Comparison of ENCODE assay signal across 9 cellular contexts in the genomic region with DNA sequence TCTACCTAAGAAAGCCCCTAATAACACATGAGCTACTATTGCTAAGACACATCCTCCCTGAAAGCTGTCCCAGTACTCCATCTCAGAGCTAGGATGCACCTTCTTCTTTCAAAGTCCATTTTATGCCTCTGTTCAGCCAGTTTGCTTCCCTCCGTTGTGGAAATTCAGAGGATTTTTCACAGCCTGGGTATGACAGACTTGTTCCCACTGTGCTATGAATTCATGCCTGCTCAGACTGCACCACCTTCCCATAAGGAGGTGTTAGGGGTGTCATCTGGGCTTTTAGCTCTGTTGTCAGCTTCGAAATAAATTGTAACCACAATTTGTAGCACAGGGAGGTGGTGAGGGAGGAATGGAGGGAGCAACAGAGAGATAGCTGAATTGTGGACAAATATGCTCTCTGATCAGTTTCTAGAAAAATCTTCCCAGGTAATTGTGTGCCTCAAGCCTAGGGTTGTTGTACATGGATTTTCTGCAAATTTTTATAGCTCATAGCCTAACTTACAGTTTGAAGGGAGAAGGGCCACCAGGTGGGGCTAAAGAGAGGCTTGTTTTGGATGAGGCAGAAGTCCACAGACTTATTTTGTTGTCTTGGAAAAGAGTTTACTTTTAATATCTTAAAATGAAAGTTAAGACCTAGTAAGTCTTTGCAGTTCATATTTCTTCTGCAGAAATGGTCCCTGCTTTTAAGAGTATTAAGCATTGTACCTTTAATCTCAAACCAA.
DNase-seq lines count a peak whose midpoint lies in the region; ATAC-seq, FAIRE-seq and TF ChIP-seq lines count a peak whose summit lies in the region.
"Had no signal": no experiment of that assay in that cellular context is flagged by ENCODE, and none has a peak within 500 bp of the region (broad histone marks: within the 10 kb centered on the region; RNA-seq: fewer than 3 reads in every experiment).

No MANE protein-coding gene starts in this region.

- H3K4me1 ChIP-seq in HCT116 (ENCODE audit: control insufficient read depth in 1 of 2, insufficient read depth in 2 of 2, low read length in 2 of 2), result no peaks in the 10 kb centered on the region
- peaks cover 0 to 9% of the 10 kb centered on the region in 2 donors for H3K4me1 ChIP-seq in left lung
- peaks cover 5% of the 10 kb centered on the region for H3K4me1 ChIP-seq in testis

- TF ChIP-seq RAD21 in HCT116 (IDR thresholded peaks at IDR 0.05; ENCODE audit: low read depth), result peak; percentile 44

- H3K9ac ChIP-seq in HCT116 (ENCODE audit: low read length), result no peak overlapping the region

- H3K4me1 Mint-ChIP-seq in activated T-helper 1 cell treated with anti-CD3 and anti-CD28 coated beads, Interleukin-12 subunit alpha, Interleukin-12 subunit beta, Interleukin-2, Interleukin-4 antibody, amounts not matched to agents 30 ng/mL and 10 ng/mL and 1 ng/mL, durations not matched to agents 14 hours and 24 hours and 36 hours (ENCODE audit: low read depth), result no peaks in the 10 kb centered on the region

- H3K4me2 ChIP-seq in HCT116 (ENCODE audit: low read length), result no peak overlapping the region

- H3K27me3 ChIP-seq in HCT116 (ENCODE audit: insufficient read depth, low read length) (peaks cover 2% of the 10 kb centered on the region; the same call in 1 of the 2 replicates), bronchial epithelial cell (ENCODE audit: control insufficient read depth, insufficient read depth, low read length) (no peaks in the 10 kb centered on the region), left lung (no peaks in the 10 kb centered on the region), testis (no peaks in the 10 kb centered on the region)

- H3K27me3 Mint-ChIP-seq in activated T-helper 1 cell treated with anti-CD3 and anti-CD28 coated beads, Interleukin-12 subunit alpha, Interleukin-12 subunit beta, Interleukin-2, Interleukin-4 antibody, amounts not matched to agents 30 ng/mL and 10 ng/mL and 1 ng/mL, durations not matched to agents 14 hours and 24 hours and 36 hours (ENCODE audit: insufficient read depth), result no peaks in the 10 kb centered on the region
- H3K27me3 Mint-ChIP-seq: activated naive CD8-positive, alpha-beta T cell had no signal

- FAIRE-seq in bronchial epithelial cell (lab: Jason Lieb, UNC), result no peak

- RAD21 ChIA-PET in HCT116 (lab: Charles Lee; ENCODE audit: low non-redundant PET in 1 of 2, low total read pairs in 2 of 2, uncharacterized antibody in 2 of 2, unreplicated experiment in 2 of 2), result interaction anchor here in 1 of 2 experiments (1.0 kb wide), 1 partner anchor 377 kb away, joined by 4 read pairs; no protein-coding TSS in a partner anchor

- H3K9me3 Mint-ChIP-seq in activated T-helper 1 cell treated with anti-CD3 and anti-CD28 coated beads, Interleukin-12 subunit alpha, Interleukin-12 subunit beta, Interleukin-2, Interleukin-4 antibody, amounts not matched to agents 30 ng/mL and 10 ng/mL and 1 ng/mL, durations not matched to agents 14 hours and 24 hours and 36 hours, result no peaks in the 10 kb centered on the region

- H2AFZ ChIP-seq in HCT116 (ENCODE audit: low read depth, low read length, poor library complexity, severe bottlenecking), result no peak overlapping the region

- H3K9me3 ChIP-seq in HCT116 (ENCODE audit: control insufficient read depth in 1 of 2, insufficient read depth in 1 of 2, low read depth in 1 of 2, low read length in 2 of 2) (no peaks in the 10 kb centered on the region), left lung (no peaks in the 10 kb centered on the region), testis (no peaks in the 10 kb centered on the region)

- H4K20me1 ChIP-seq in HCT116 (ENCODE audit: insufficient read depth), result no peaks in the 10 kb centered on the region

- peak; percentile 78 for ATAC-seq in HCT116
- peak; percentile 86 for ATAC-seq in left lung

- WGBS in testis, 2 donors, result 86 to 94% methylated on average over 2 of the region's 2 CpGs

- BruUV-seq in HCT116 (replicated peaks; lab: Mats Ljungman, UMichigan), result no TSS peak

- intact Hi-C loops in HCT116 (cut with micrococcal nuclease) (loop anchor here (5.0 kb wide), 1 partner anchor 1647 kb away; no protein-coding TSS in a partner anchor), left lung (cut with DNase I) (no loop called here), testis (cut with DNase I; ENCODE audit: low total_unique reads) (no loop called here)
- intact Hi-C loops in activated T-helper 1 cell treated with anti-CD3 and anti-CD28 coated beads, Interleukin-12 subunit alpha, Interleukin-12 subunit beta, Interleukin-2, Interleukin-4 antibody, amounts not matched to agents 30 ng/mL and 10 ng/mL and 1 ng/mL, durations not matched to agents 14 hours and 24 hours and 36 hours (cut with micrococcal nuclease), result no loop called here

- H3K27ac ChIP-seq in HCT116 (ENCODE audit: low read depth, low read length), result no peak overlapping the region
- H3K27ac ChIP-seq in left lung, result no peak overlapping the region
- no peak overlapping the region for H3K27ac ChIP-seq in testis

- no peak overlapping the region for H3K27ac Mint-ChIP-seq in activated T-helper 1 cell treated with anti-CD3 and anti-CD28 coated beads, Interleukin-12 subunit alpha, Interleukin-12 subunit beta, Interleukin-2, Interleukin-4 antibody, amounts not matched to agents 30 ng/mL and 10 ng/mL and 1 ng/mL, durations not matched to agents 14 hours and 24 hours and 36 hours
- H3K27ac Mint-ChIP-seq: activated naive CD8-positive, alpha-beta T cell had no signal

- POLR2A ChIA-PET in HCT116 (lab: Charles Lee), result no interaction called here

- H3K9me2 ChIP-seq in HCT116 (ENCODE audit: insufficient read depth), result no peaks in the 10 kb centered on the region

- TF ChIP-seq POLR2A in HCT116 (IDR thresholded peaks at IDR 0.05; ENCODE audit: borderline replicate concordance, extremely low read depth, insufficient read depth, insufficient read length) (no peak), testis (IDR thresholded peaks at IDR 0.05) (no peak)

- H3K36me3 ChIP-seq in HCT116 (ENCODE audit: control insufficient read depth in 1 of 2, insufficient read depth in 2 of 2, low read length in 2 of 2) (no peaks in the 10 kb centered on the region), bronchial epithelial cell (ENCODE audit: control insufficient read depth, insufficient read depth, low read length) (no peaks in the 10 kb centered on the region), left lung (no peaks in the 10 kb centered on the region), testis (ENCODE audit: low read depth, missing control alignments) (no peaks in the 10 kb centered on the region)

- TF ChIP-seq CTCF in HCT116 (IDR thresholded peaks at IDR 0.05 in 2 of 3, conservative IDR thresholded peaks at IDR 0.05 in 1 of 3; ENCODE audit: borderline replicate concordance in 1 of 3, insufficient read depth in 1 of 3, low read depth in 2 of 3, low read length in 2 of 3) (peak; percentile 20 to 61 (median 57); a peak in 4 of 6 replicates), bronchial epithelial cell (IDR thresholded peaks at IDR 0.05; ENCODE audit: insufficient read depth, low read length, severe bottlenecking) (peak; percentile 54), left lung (IDR thresholded peaks at IDR 0.05) (peak; percentile 46 to 61), testis (IDR thresholded peaks at IDR 0.05) (peak; percentile 53 to 63 (median 59))

- DNase-seq in NCI-H446 (lab: John Stamatoyannopoulos, UW), result peak; percentile 4 to 39
- no peak for DNase-seq in NCI-H446 treated with DMSO at 0.1 percent for 48 hours (lab: John Stamatoyannopoulos, UW)
- DNase-seq in HCT116 (ENCODE audit: low read depth, low spot score), result peak; percentile 16
- peak; percentile 11 for DNase-seq in NCI-H2196 treated with DMSO at 0.1 percent for 48 hours (lab: John Stamatoyannopoulos, UW; ENCODE audit: unreplicated experiment)
- DNase-seq in bronchial epithelial cell (ENCODE audit: low read depth), result peak; percentile 39
- DNase-seq in left lung, result peak in 1 of 2 donors; percentile 47
- DNase-seq in testis, result peak; percentile 84
- DNase-seq in activated T-helper 1 cell treated with anti-CD3 and anti-CD28 coated beads, Interleukin-12 subunit alpha, Interleukin-12 subunit beta, Interleukin-2, Interleukin-4 antibody, amounts not matched to agents 30 ng/mL and 10 ng/mL and 1 ng/mL, durations not matched to agents 14 hours and 24 hours and 36 hours (ENCODE audit: low spot score), result no peak

- no peaks in the 10 kb centered on the region for H3K79me2 ChIP-seq in HCT116 (ENCODE audit: insufficient read depth, low read length)

- H3K4me3 ChIP-seq in HCT116 (replicated peaks in 1 of 2; ENCODE audit: low read depth in 1 of 2, low read length in 2 of 2), result no peak overlapping the region
- H3K4me3 ChIP-seq in bronchial epithelial cell (ENCODE audit: low read depth, low read length), result no peak overlapping the region
- H3K4me3 ChIP-seq in left lung, result no peak overlapping the region
- no peak overlapping the region for H3K4me3 ChIP-seq in testis

- H3K4me3 Mint-ChIP-seq in activated T-helper 1 cell treated with anti-CD3 and anti-CD28 coated beads, Interleukin-12 subunit alpha, Interleukin-12 subunit beta, Interleukin-2, Interleukin-4 antibody, amounts not matched to agents 30 ng/mL and 10 ng/mL and 1 ng/mL, durations not matched to agents 14 hours and 24 hours and 36 hours, result no peak overlapping the region
- H3K4me3 Mint-ChIP-seq: activated naive CD8-positive, alpha-beta T cell had no signal

- H3K36me3 Mint-ChIP-seq in activated T-helper 1 cell treated with anti-CD3 and anti-CD28 coated beads, Interleukin-12 subunit alpha, Interleukin-12 subunit beta, Interleukin-2, Interleukin-4 antibody, amounts not matched to agents 30 ng/mL and 10 ng/mL and 1 ng/mL, durations not matched to agents 14 hours and 24 hours and 36 hours (ENCODE audit: low read depth), result no peaks in the 10 kb centered on the region
- H3K36me3 Mint-ChIP-seq: activated naive CD8-positive, alpha-beta T cell had no signal

- CTCF ChIA-PET in HCT116 (lab: Charles Lee), result interaction anchor here (0.6 to 2.6 kb wide), 7 partner anchors 9 to 424 kb away, joined by 3 to 14 read pairs (median 4); no protein-coding TSS in a partner anchor

TF ChIP-seq in HCT116, 20 proteins besides CTCF, POLR2A, EP300 and RAD21 (continues in another document):
- TF ChIP-seq ELF1 (IDR thresholded peaks at IDR 0.05; ENCODE audit: borderline replicate concordance, low read depth) (no peak), ZNF274 (IDR thresholded peaks at IDR 0.05; ENCODE audit: low read depth, low read length) (no peak)

Comparison
In these comparisons a context has a peak if more than half of its experiments do, and no peak if none do; other contexts are left out.
1. DNase-seq: peak in NCI-H446 (2 of 2), HCT116 (single experiment), NCI-H2196 treated with DMSO at 0.1 percent for 48 hours (single experiment), bronchial epithelial cell (single experiment) and testis (single experiment); none in NCI-H446 treated with DMSO at 0.1 percent for 48 hours (single experiment) and activated T-helper 1 cell treated with anti-CD3 and anti-CD28 coated beads, Interleukin-12 subunit alpha, Interleukin-12 subunit beta, Interleukin-2, Interleukin-4 antibody, amounts not matched to agents 30 ng/mL and 10 ng/mL and 1 ng/mL, durations not matched to agents 14 hours and 24 hours and 36 hours (single experiment).
2. Peak in every context shown above with its lines, with median percentiles within 50 percentile points of each other: CTCF ChIP-seq.